ENCODE assay signal across 13 cellular contexts in the genomic region with DNA sequence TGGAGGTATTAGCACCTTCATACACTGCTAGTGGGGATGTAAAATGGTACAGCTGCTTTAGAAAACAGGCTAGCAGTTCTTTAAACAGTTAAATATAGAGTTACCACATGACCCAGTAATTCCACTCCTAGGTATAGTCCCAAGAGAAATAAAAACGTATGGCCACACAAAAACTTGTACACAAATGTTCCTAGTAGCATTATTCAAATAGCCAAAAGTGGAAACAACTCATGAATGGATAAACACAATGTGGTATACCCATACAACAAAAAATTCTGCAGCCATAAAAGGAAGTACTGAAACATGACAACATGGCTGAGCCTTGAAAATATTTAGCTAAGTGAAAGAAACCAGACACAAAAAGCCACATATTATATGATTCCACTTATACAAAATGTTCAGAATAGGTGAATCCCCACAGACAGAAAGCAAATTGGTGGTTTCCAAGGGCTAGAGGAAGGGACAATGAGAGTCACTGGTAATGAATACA.
DNase-seq lines count a peak whose midpoint lies in the region; ATAC-seq lines count a peak whose summit lies in the region.
"Had no signal": no experiment of that assay in that cellular context is flagged by ENCODE, and none has a peak within 500 bp of the region (broad histone marks: within the 10 kb centered on the region; RNA-seq: fewer than 3 reads in every experiment).

No MANE protein-coding gene starts in this region.

- H3K4me3 Mint-ChIP-seq in stimulated activated naive CD8-positive, alpha-beta T cell treated with anti-CD3 and anti-CD28 coated beads, Interleukin-15, amount 100 ng/mL, for 72 hours: no peak overlapping the region
- H3K4me3 Mint-ChIP-seq: activated T-cell treated with anti-CD3 and anti-CD28 coated beads, Interleukin-2, amount 50 U/mL, for 24 hours had no signal

- H3K9me3 Mint-ChIP-seq in stimulated activated naive CD8-positive, alpha-beta T cell treated with anti-CD3 and anti-CD28 coated beads, Interleukin-15, amount 100 ng/mL, for 72 hours: peaks cover 15 to 18% of the 10 kb centered on the region in 2 donors

- H3K4me1 ChIP-seq in effector memory CD4-positive, alpha-beta T cell (ENCODE audit: control insufficient read depth, insufficient read depth, low read length, poor library complexity, severe bottlenecking): no peaks in the 10 kb centered on the region

- no peaks in the 10 kb centered on the region for H3K27me3 ChIP-seq in effector memory CD4-positive, alpha-beta T cell (replicated peaks; ENCODE audit: control insufficient read depth, insufficient read depth, low read length, poor library complexity, severe bottlenecking)

- no peaks in the 10 kb centered on the region for H3K36me3 ChIP-seq in effector memory CD4-positive, alpha-beta T cell (ENCODE audit: control insufficient read depth, insufficient read depth, low read length)

- H3K27me3 Mint-ChIP-seq in stimulated activated naive CD8-positive, alpha-beta T cell treated with anti-CD3 and anti-CD28 coated beads, Interleukin-15, amount 100 ng/mL, for 72 hours: no peaks in the 10 kb centered on the region
- H3K27me3 Mint-ChIP-seq: activated T-cell treated with anti-CD3 and anti-CD28 coated beads, Interleukin-2, amount 50 U/mL, for 24 hours had no signal

- DNase-seq in stimulated activated naive CD8-positive, alpha-beta T cell treated with anti-CD3 and anti-CD28 coated beads, Interleukin-15, amount 100 ng/mL, for 72 hours: no peak
- DNase-seq in stimulated activated naive CD8-positive, alpha-beta T cell treated with anti-CD3 and anti-CD28 coated beads, Interleukin-15, Interleukin-2, amounts not matched to agents 100 U/mL and 50 U/mL, for 24 hours: no peak
- no peak for DNase-seq in NCI-H2227 treated with DMSO at 0.1 percent for 48 hours (lab: John Stamatoyannopoulos, UW)
- no peak for DNase-seq in epidermal melanocyte (ENCODE audit: insufficient read length, low spot score)
- DNase-seq in effector memory CD4-positive, alpha-beta T cell: no peak
- DNase-seq in SKM-1 treated with dmso at 0.1 percent for 144 hours (lab: John Stamatoyannopoulos, UW; ENCODE audit: unreplicated experiment): no peak
- DNase-seq: activated CD4-positive, alpha-beta T cell treated with anti-CD3 and anti-CD28 coated beads for 1 hour; activated T-cell treated with anti-CD3 and anti-CD28 coated beads, Interleukin-2, amount 50 U/mL, for 24 hours; NCI-H1048; NCI-H345; stimulated activated CD4-positive, alpha-beta T cell treated with anti-CD3 and anti-CD28 coated beads, Interleukin-12 subunit alpha, Interleukin-12 subunit beta, amount 100 ng/mL, for 4 hours had no signal

- peak; percentile 64 for ATAC-seq in stimulated activated naive CD8-positive, alpha-beta T cell treated with anti-CD3 and anti-CD28 coated beads, Interleukin-15, amount 100 ng/mL, for 72 hours
- no peak for ATAC-seq in stimulated activated naive CD8-positive, alpha-beta T cell treated with anti-CD3 and anti-CD28 coated beads, Interleukin-15, Interleukin-2, amounts not matched to agents 100 U/mL and 50 U/mL, for 24 hours
- peak; percentile 73 for ATAC-seq in GM21786 (IDR thresholded peaks at IDR 0.05; ENCODE audit: unreplicated experiment)
- ATAC-seq in HG03159 (IDR thresholded peaks at IDR 0.05; ENCODE audit: unreplicated experiment): peak; percentile 67

- H3K4me1 Mint-ChIP-seq in stimulated activated naive CD8-positive, alpha-beta T cell treated with anti-CD3 and anti-CD28 coated beads, Interleukin-15, amount 100 ng/mL, for 72 hours: peaks cover 9% of the 10 kb centered on the region

- no peak overlapping the region for H3K27ac ChIP-seq in effector memory CD4-positive, alpha-beta T cell (ENCODE audit: insufficient read depth, low read length, poor library complexity, severe bottlenecking)

- H3K9me3 ChIP-seq in effector memory CD4-positive, alpha-beta T cell (ENCODE audit: control insufficient read depth, low read length): no peaks in the 10 kb centered on the region

- H3K4me3 ChIP-seq in effector memory CD4-positive, alpha-beta T cell (ENCODE audit: insufficient read depth, low read depth, low read length, poor library complexity, severe bottlenecking): no peak overlapping the region

- H3K27ac Mint-ChIP-seq in stimulated activated naive CD8-positive, alpha-beta T cell treated with anti-CD3 and anti-CD28 coated beads, Interleukin-15, amount 100 ng/mL, for 72 hours: no peak overlapping the region
- H3K27ac Mint-ChIP-seq: activated T-cell treated with anti-CD3 and anti-CD28 coated beads, Interleukin-2, amount 50 U/mL, for 24 hours had no signal
